8 cellular contexts compared by ENCODE assay signal in the genomic region with DNA sequence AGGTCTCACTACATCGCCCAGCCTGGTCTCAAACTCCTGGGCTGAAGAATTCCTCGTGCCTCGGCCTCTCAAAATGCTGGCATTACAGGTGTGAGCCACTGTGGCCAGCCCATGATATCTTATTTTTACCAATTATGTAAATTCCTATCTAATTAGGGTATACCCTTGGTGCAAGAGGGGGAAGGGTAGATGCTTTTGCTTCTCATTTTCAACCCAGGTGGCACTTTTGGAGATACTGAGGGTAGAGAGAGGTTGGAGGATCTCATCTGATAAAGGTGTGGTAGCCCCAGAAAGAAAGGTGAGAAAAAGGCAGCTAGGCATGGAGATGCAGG. TPM values are rescaled to one million over a fixed set of nuclear protein-coding genes. Genes with fewer than 3 reads are reported as not detected.
DNase-seq lines count a peak whose midpoint lies in the region; ATAC-seq and TF ChIP-seq lines count a peak whose summit lies in the region.

No MANE protein-coding gene starts in this region.

- no peaks in the 10 kb centered on the region for H3K9me3 ChIP-seq in esophagus muscularis mucosa
- no peaks in the 10 kb centered on the region for H3K9me3 ChIP-seq in gastrocnemius medialis

- intact Hi-C loops in esophagus muscularis mucosa (cut with DNase I): no loop called here
- intact Hi-C loops in gastrocnemius medialis (cut with DNase I; ENCODE audit: low total_unique reads): loop anchor here (10.0 kb wide), 1 partner anchor 247 kb away; the partner anchor contains the start of gene RPRD2

- H3K36me3 ChIP-seq in esophagus muscularis mucosa (peaks cover 0 to 14% (median 1%) of the 10 kb centered on the region in 4 donors), gastrocnemius medialis (no peaks in the 10 kb centered on the region)

- POLR2A ChIA-PET in RWPE1 (lab: Yijun Ruan, JAX; ENCODE audit: low non-redundant PET): no interaction called here

- H3K4me3 ChIP-seq in esophagus muscularis mucosa (peak overlapping the region in 1 of 4 donors; percentile 0), gastrocnemius medialis (no peak overlapping the region)

- H3K27ac ChIP-seq in RWPE1 (peak overlapping the region; percentile 97), esophagus muscularis mucosa (replicated peaks in 1 of 4) (peak overlapping the region; percentile 77 to 81 (median 80)), gastrocnemius medialis (peak overlapping the region; percentile 67 to 81 (median 76))

- DNase-seq in RWPE1 (ENCODE audit: low spot score) (no peak), esophagus muscularis mucosa (ENCODE audit: extremely low spot score) (no peak), gastrocnemius medialis (no peak), MV-4-11 (lab: John Stamatoyannopoulos, UW) (no peak), COLO829 (ENCODE audit: low spot score) (no peak), GM13977 (ENCODE audit: low spot score) (no peak)
- DNase-seq in activated CD8-positive, alpha-beta memory T cell treated with anti-CD3 and anti-CD28 coated beads for 24 hours: no peak

- no peak for TF ChIP-seq EP300 in esophagus muscularis mucosa (IDR thresholded peaks at IDR 0.05)

- TF ChIP-seq CTCF in RWPE1 (conservative IDR thresholded peaks at IDR 0.05; ENCODE audit: low read depth): no peak
- TF ChIP-seq CTCF in esophagus muscularis mucosa (IDR thresholded peaks at IDR 0.05): no peak
- TF ChIP-seq CTCF in gastrocnemius medialis (IDR thresholded peaks at IDR 0.05 in 4 of 5, conservative IDR thresholded peaks at IDR 0.05 in 1 of 5): no peak
- TF ChIP-seq CTCF in GM13977 (IDR thresholded peaks at IDR 0.05; ENCODE audit: extremely low read depth, insufficient read depth, missing control alignments): no peak

- 93% methylated on average over 3 of the region's 3 CpGs for WGBS in esophagus muscularis mucosa

- CTCF ChIA-PET in RWPE1 (lab: Yijun Ruan, JAX): interaction anchor here (0.6 kb wide), 1 partner anchor 9 kb away, joined by 7 read pairs; no protein-coding TSS in a partner anchor

- in situ Hi-C loops in gastrocnemius medialis (cut with MboI; ENCODE audit: low sequenced_read_pairs in 4 of 4): loop anchor here in 1 of 4 donors (10.0 kb wide), 1 partner anchor 147 kb away; no protein-coding TSS in a partner anchor
- in situ Hi-C loops in GM13977 (cut with MboI; ENCODE audit: low pct_unique_long_range_greater_than_20kb, low sequenced_read_pairs, unreplicated experiment): loop anchor here (10.0 kb wide), 1 partner anchor 47 kb away; no protein-coding TSS in a partner anchor

- ATAC-seq in GM19025 (IDR thresholded peaks at IDR 0.05; ENCODE audit: low read depth, unreplicated experiment) (peak; percentile 4), gastrocnemius medialis (no peak)

- TF ChIP-seq POLR2A in esophagus muscularis mucosa (IDR thresholded peaks at IDR 0.05; ENCODE audit: low read depth) (no peak), gastrocnemius medialis (IDR thresholded peaks at IDR 0.05) (no peak)

- H3K27me3 ChIP-seq in esophagus muscularis mucosa: no peaks in the 10 kb centered on the region
- H3K27me3 ChIP-seq in gastrocnemius medialis: no peaks in the 10 kb centered on the region

- H3K4me1 ChIP-seq in esophagus muscularis mucosa: peaks cover 47 to 73% (median 63%) of the 10 kb centered on the region in 4 donors
- H3K4me1 ChIP-seq in gastrocnemius medialis: peaks cover 14 to 28% of the 10 kb centered on the region in 2 donors

RNA-seq across cellular contexts. Expression of gene ENSA, which starts 17.4 kb away (rescaled TPM):
- total RNA-seq in esophagus muscularis mucosa: 100 to 1,000 TPM; 110 to 212 (median 141) TPM
- total RNA-seq in gastrocnemius medialis: 100 to 1,000 TPM; 164 to 302 (median 219) TPM

RNA-seq across cellular contexts. Expression of gene MCL1, which starts 32.6 kb away (rescaled TPM):
- total RNA-seq in esophagus muscularis mucosa (100 to 1,000 TPM; 192 to 460 (median 255) TPM), gastrocnemius medialis (100 to 1,000 TPM; 136 to 199 (median 176) TPM)
